In genomic region chr7:129136887-129137647, GRCh38 we compare ENCODE assay signal across 11 cellular contexts. TPM values are rescaled to one million over a fixed set of nuclear protein-coding genes. Genes with fewer than 3 reads are reported as not detected.
DNase-seq lines count a peak whose midpoint lies in the region; ATAC-seq and TF ChIP-seq lines count a peak whose summit lies in the region.
"Had no signal": no experiment of that assay in that cellular context is flagged by ENCODE, and none has a peak within 500 bp of the region (broad histone marks: within the 10 kb centered on the region; RNA-seq: fewer than 3 reads in every experiment).

No MANE protein-coding gene starts in this region.

- H3K9me3 ChIP-seq in osteoblast (ENCODE audit: low read depth, low read length) = no peaks in the 10 kb centered on the region

- H3K79me2 ChIP-seq in osteoblast (ENCODE audit: insufficient read depth, low read length) = no peaks in the 10 kb centered on the region

- H3K4me3 ChIP-seq in osteoblast (ENCODE audit: insufficient read depth, low read length) = no peak overlapping the region

- H3K27ac Mint-ChIP-seq in activated CD4-positive, alpha-beta T cell treated with anti-CD3 and anti-CD28 coated beads for 36 hours = peak overlapping the region; percentile 79
- H3K27ac Mint-ChIP-seq in T-helper 2 cell treated with Interferon-gamma antibody and Interleukin-4, amounts not matched to agents 5 μg/mL and 100 μg/mL, for 36 hours = peak overlapping the region; percentile 60

- no peak overlapping the region for H3K4me2 ChIP-seq in osteoblast (ENCODE audit: insufficient read depth, low read length)

- H3K36me3 Mint-ChIP-seq in activated CD4-positive, alpha-beta T cell treated with anti-CD3 and anti-CD28 coated beads for 36 hours (ENCODE audit: low read depth) = no peaks in the 10 kb centered on the region
- H3K36me3 Mint-ChIP-seq in T-helper 2 cell treated with Interferon-gamma antibody and Interleukin-4, amounts not matched to agents 5 μg/mL and 100 μg/mL, for 36 hours (ENCODE audit: low read depth) = no peaks in the 10 kb centered on the region

- ATAC-seq in activated CD4-positive, alpha-beta T cell treated with anti-CD3 and anti-CD28 coated beads for 36 hours = peak; percentile 53
- ATAC-seq in HG02981 (IDR thresholded peaks at IDR 0.05; ENCODE audit: unreplicated experiment) = peak; percentile 61
- peak; percentile 42 for ATAC-seq in sciatic nerve

- H3K4me1 ChIP-seq in osteoblast (ENCODE audit: insufficient read depth, low read length) = no peaks in the 10 kb centered on the region

- POLR2A ChIA-PET in activated CD4-positive, alpha-beta T cell treated with anti-CD3 and anti-CD28 coated beads for 36 hours (lab: Charles Lee) = interaction anchor here (0.6 kb wide), 2 partner anchors 81 to 84 kb away, joined by 3 read pairs; no protein-coding TSS in a partner anchor

- H3K4me1 Mint-ChIP-seq in activated CD4-positive, alpha-beta T cell treated with anti-CD3 and anti-CD28 coated beads for 36 hours = peaks cover 23% of the 10 kb centered on the region
- peaks cover 18% of the 10 kb centered on the region for H3K4me1 Mint-ChIP-seq in T-helper 2 cell treated with Interferon-gamma antibody and Interleukin-4, amounts not matched to agents 5 μg/mL and 100 μg/mL, for 36 hours (ENCODE audit: low read depth)

- no peak overlapping the region for H3K4me3 Mint-ChIP-seq in activated CD4-positive, alpha-beta T cell treated with anti-CD3 and anti-CD28 coated beads for 36 hours
- no peak overlapping the region for H3K4me3 Mint-ChIP-seq in T-helper 2 cell treated with Interferon-gamma antibody and Interleukin-4, amounts not matched to agents 5 μg/mL and 100 μg/mL, for 36 hours

- H3K36me3 ChIP-seq in osteoblast (ENCODE audit: insufficient read depth, low read length) = no peaks in the 10 kb centered on the region

- no peak overlapping the region for H3K27ac ChIP-seq in osteoblast (ENCODE audit: low read depth, low read length)
- H3K27ac ChIP-seq: 22Rv1, epithelial cell of prostate had no signal

- TF ChIP-seq CTCF in osteoblast (IDR thresholded peaks at IDR 0.05; ENCODE audit: extremely low read depth, low read depth, low read length) = no peak

- CTCF ChIA-PET in activated CD4-positive, alpha-beta T cell treated with anti-CD3 and anti-CD28 coated beads for 36 hours (lab: Charles Lee) = interaction anchor here (0.6 to 2.3 kb wide), 6 partner anchors 25 to 274 kb away, joined by 3 to 11 read pairs (median 3); no protein-coding TSS in a partner anchor

- peaks cover 21% of the 10 kb centered on the region for H3K27me3 ChIP-seq in osteoblast (ENCODE audit: insufficient read depth, low read length)

- no peak for DNase-seq in activated CD4-positive, alpha-beta T cell treated with anti-CD3 and anti-CD28 coated beads for 36 hours
- no peak for DNase-seq in activated CD4-positive, alpha-beta T cell treated with anti-CD3 and anti-CD28 coated beads for 48 hours
- no peak for DNase-seq in T-helper 2 cell treated with Interferon-gamma antibody and Interleukin-4, amounts not matched to agents 5 μg/mL and 100 μg/mL, for 36 hours (ENCODE audit: low spot score)
- DNase-seq in sciatic nerve (ENCODE audit: low spot score) (no peak), A172 (ENCODE audit: low spot score) (no peak), osteoblast (ENCODE audit: insufficient read length, low spot score, missing footprints) (no peak), DMS 273 treated with DMSO at 0.1 percent for 48 hours (lab: John Stamatoyannopoulos, UW) (no peak)
- DNase-seq: SHP77 treated with DMSO at 0.1 percent for 48 hours had no signal

- intact Hi-C loops in activated CD4-positive, alpha-beta T cell treated with anti-CD3 and anti-CD28 coated beads for 36 hours (cut with DNase I, micrococcal nuclease) = no loop called here
- intact Hi-C loops in sciatic nerve (cut with DNase I) = no loop called here

- no peak overlapping the region for H2AFZ ChIP-seq in osteoblast (ENCODE audit: low read length)

- no peaks in the 10 kb centered on the region for H3K27me3 Mint-ChIP-seq in activated CD4-positive, alpha-beta T cell treated with anti-CD3 and anti-CD28 coated beads for 36 hours
- peaks cover 4% of the 10 kb centered on the region for H3K27me3 Mint-ChIP-seq in T-helper 2 cell treated with Interferon-gamma antibody and Interleukin-4, amounts not matched to agents 5 μg/mL and 100 μg/mL, for 36 hours (ENCODE audit: low read depth)

- no peaks in the 10 kb centered on the region for H3K9me3 Mint-ChIP-seq in activated CD4-positive, alpha-beta T cell treated with anti-CD3 and anti-CD28 coated beads for 36 hours (ENCODE audit: low read depth)
- H3K9me3 Mint-ChIP-seq in T-helper 2 cell treated with Interferon-gamma antibody and Interleukin-4, amounts not matched to agents 5 μg/mL and 100 μg/mL, for 36 hours = no peaks in the 10 kb centered on the region

- no peaks in the 10 kb centered on the region for H4K20me1 ChIP-seq in osteoblast (ENCODE audit: insufficient read depth, low read length)

RNA-seq across cellular contexts. Expression of gene TSPAN33, which starts 7.4 kb away (rescaled TPM):
- 1 to 10 TPM; 6.5 to 7.5 TPM for total RNA-seq in activated CD4-positive, alpha-beta T cell treated with anti-CD3 and anti-CD28 coated beads for 36 hours
- total RNA-seq in sciatic nerve (11.8 TPM), osteoblast (under 0.01 and 0.36 TPM in 2 replicates)
- 11.3 and 12.6 TPM in 2 replicates for total RNA-seq in A172 (2014; rRNA removed; shearing (Covaris generic))

RNA-seq across cellular contexts. Expression of gene SMO, which starts 51.4 kb away (rescaled TPM):
- total RNA-seq in activated CD4-positive, alpha-beta T cell treated with anti-CD3 and anti-CD28 coated beads for 36 hours = under 1 TPM; 0.28 to 0.71 TPM
- 24.8 TPM for total RNA-seq in sciatic nerve
- total RNA-seq in A172 (2014; rRNA removed; shearing (Covaris generic)) = 28.6 and 31.4 TPM in 2 replicates
- 19.9 and 23.9 TPM in 2 replicates for total RNA-seq in osteoblast

Comparison
In these comparisons a context has a peak if more than half of its experiments do, and no peak if none do; other contexts are left out.
1. RNA of gene SMO, which starts 51.4 kb away (total RNA-seq): 28.6 to 31.4 TPM in A172, 24.8 TPM in sciatic nerve (single experiment) and 19.9 to 23.9 TPM in osteoblast; 0.28 to 0.71 TPM in activated CD4-positive, alpha-beta T cell treated with anti-CD3 and anti-CD28 coated beads for 36 hours; every median in the first group is over 10 times any median in the second.
2. Peak in every context shown above with its lines, with median percentiles within 50 percentile points of each other: ATAC-seq.